1 cellular context compared by ENCODE assay signal in the genomic region with DNA sequence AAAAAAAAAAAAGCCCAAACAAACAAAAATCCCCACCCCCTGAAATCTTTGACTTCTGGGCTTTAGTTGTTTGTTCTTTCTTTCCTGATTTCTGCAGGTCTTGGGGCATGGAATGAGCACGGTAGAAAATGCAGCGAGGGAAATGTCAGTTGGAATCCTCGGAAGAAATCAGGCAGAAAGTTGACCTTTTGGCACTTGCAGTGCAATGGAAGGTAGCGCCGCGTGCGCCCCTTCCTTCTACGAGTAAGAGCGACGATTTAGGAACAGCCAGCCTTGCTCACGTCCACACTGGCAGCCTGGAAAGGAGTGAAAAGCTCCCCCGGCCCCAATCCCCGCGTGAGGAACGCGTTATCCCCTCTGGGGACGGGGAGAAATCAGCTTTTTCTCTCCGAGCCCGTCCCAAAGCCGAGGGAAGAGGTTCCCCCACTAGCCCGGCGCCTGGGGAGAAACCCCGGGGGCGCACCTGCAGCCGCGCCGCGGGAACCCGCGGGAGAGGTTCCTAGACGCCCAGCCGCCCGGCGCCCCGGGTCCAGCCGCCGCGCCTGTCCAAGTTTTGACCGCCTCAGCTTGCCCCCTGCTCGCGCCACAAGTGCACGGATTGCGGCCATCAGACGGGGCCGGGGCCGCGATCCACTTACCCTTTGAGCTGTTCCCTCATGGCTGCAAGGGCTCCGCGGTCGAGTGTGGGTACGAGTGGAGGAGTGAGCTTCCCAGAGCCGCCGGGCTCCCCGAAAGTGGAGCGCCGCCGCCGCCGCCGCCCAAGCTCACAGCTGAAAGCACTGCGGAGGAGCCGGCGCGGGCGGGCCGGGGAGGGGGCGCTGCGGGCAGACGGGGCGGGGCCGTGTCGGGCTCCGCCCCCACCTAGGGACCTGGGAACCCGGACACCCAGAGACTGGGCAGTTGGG.
TF ChIP-seq lines count a peak whose summit lies in the region.

No MANE protein-coding gene starts in this region.

TF ChIP-seq in IMR-90, 13 proteins besides CTCF, POLR2A, EP300 and RAD21 (continued from another document):
- TF ChIP-seq, protein P1, sequence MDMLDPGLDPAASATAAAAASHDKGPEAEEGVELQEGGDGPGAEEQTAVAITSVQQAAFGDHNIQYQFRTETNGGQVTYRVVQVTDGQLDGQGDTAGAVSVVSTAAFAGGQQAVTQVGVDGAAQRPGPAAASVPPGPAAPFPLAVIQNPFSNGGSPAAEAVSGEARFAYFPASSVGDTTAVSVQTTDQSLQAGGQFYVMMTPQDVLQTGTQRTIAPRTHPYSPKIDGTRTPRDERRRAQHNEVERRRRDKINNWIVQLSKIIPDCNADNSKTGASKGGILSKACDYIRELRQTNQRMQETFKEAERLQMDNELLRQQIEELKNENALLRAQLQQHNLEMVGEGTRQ (IDR thresholded peaks at IDR 0.05; ENCODE audit: low read depth, low read length): no peak
- no peak for TF ChIP-seq CEBPB (IDR thresholded peaks at IDR 0.05; ENCODE audit: low read depth, low read length)
- no peak for TF ChIP-seq BHLHE40 (IDR thresholded peaks at IDR 0.05; ENCODE audit: low read depth, low read length)
- no peak for TF ChIP-seq RCOR1 (IDR thresholded peaks at IDR 0.05; ENCODE audit: insufficient replicate concordance, low read length)
TF ChIP-seq in IMR-90: peak in this region for 0.
